ENCODE assay signal across 21 cellular contexts in genomic region chr1:86471296-86471695, GRCh38. TPM values are rescaled to one million over a fixed set of nuclear protein-coding genes. Genes with fewer than 3 reads are reported as not detected.
DNase-seq lines count a peak whose midpoint lies in the region; ATAC-seq and TF ChIP-seq lines count a peak whose summit lies in the region.
"Had no signal": no experiment of that assay in that cellular context is flagged by ENCODE, and none has a peak within 500 bp of the region (broad histone marks: within the 10 kb centered on the region; RNA-seq: fewer than 3 reads in every experiment).

No MANE protein-coding gene starts in this region.

- ATAC-seq in GM21529 (IDR thresholded peaks at IDR 0.05; ENCODE audit: unreplicated experiment) = peak; percentile 6
- ATAC-seq: HepG2 had no signal

- peak; percentile 11 for DNase-seq in AG10803 (ENCODE audit: low read depth)
- no peak for DNase-seq in colonic mucosa
- peak; percentile 20 to 62 for DNase-seq in foreskin fibroblast
- DNase-seq in NOMO-1 (lab: John Stamatoyannopoulos, UW; ENCODE audit: unreplicated experiment in 2 of 2) = no peak
- no peak for DNase-seq in spleen
- DNase-seq in middle frontal gyrus (ENCODE audit: extremely low spot score, low spot score) = no peak
- DNase-seq in kidney tubule cell (ENCODE audit: low spot score) = no peak
- DNase-seq: 8988T; BE2C; CD4-positive, CD25-positive, alpha-beta regulatory T cell; COR-L47; DMS 273 treated with DMSO at 0.1 percent for 48 hours; GF-D8; HCEC 1CT; KBM-7; NCI-H1694 treated with DMSO at 0.1 percent for 48 hours; NCI-H774; PC-9 had no signal

- intact Hi-C loops in colonic mucosa (cut with DNase I) (loop anchor here (5.0 kb wide), 1 partner anchor 216 kb away; no protein-coding TSS in a partner anchor), spleen (cut with DNase I; ENCODE audit: low total_unique reads) (no loop called here)

- H3K27me3 ChIP-seq in colonic mucosa = no peaks in the 10 kb centered on the region
- H3K27me3 ChIP-seq in spleen (replicated peaks in 1 of 7) = peaks cover 0 to 8% (median 0%) of the 10 kb centered on the region in 7 donors

- H3K36me3 ChIP-seq in colonic mucosa (no peaks in the 10 kb centered on the region), spleen (no peaks in the 10 kb centered on the region)
- H3K36me3 ChIP-seq: BE2C had no signal

- H3K4me1 ChIP-seq in colonic mucosa = no peaks in the 10 kb centered on the region
- H3K4me1 ChIP-seq in spleen = peaks cover 0 to 5% (median 0%) of the 10 kb centered on the region in 6 donors
- H3K4me1 ChIP-seq: BE2C had no signal

- H3K27ac ChIP-seq in colonic mucosa (no peak overlapping the region), spleen (no peak overlapping the region)
- H3K27ac ChIP-seq: PC-9 had no signal

- H3K9me3 ChIP-seq in colonic mucosa (no peaks in the 10 kb centered on the region), spleen (no peaks in the 10 kb centered on the region)
- H3K9me3 ChIP-seq: BE2C had no signal

- TF ChIP-seq POLR2A in spleen (IDR thresholded peaks at IDR 0.05) = no peak

- H3K9ac ChIP-seq in colonic mucosa (ENCODE audit: low read depth in 2 of 2, low read length in 2 of 2) = peak overlapping the region in 1 of 2 donors; percentile 4

- H3K4me3 ChIP-seq in AG10803 (ENCODE audit: low read length) = no peak overlapping the region
- H3K4me3 ChIP-seq in colonic mucosa = peak overlapping the region; percentile 5
- H3K4me3 ChIP-seq in foreskin fibroblast (ENCODE audit: low read depth in 1 of 2, low read length in 2 of 2) = no peak overlapping the region
- H3K4me3 ChIP-seq in spleen = no peak overlapping the region
- H3K4me3 ChIP-seq: PC-9 had no signal

- no peak for TF ChIP-seq CTCF in AG10803 (conservative IDR thresholded peaks at IDR 0.05; ENCODE audit: low read length)
- no peak for TF ChIP-seq CTCF in colonic mucosa (IDR thresholded peaks at IDR 0.05)
- TF ChIP-seq CTCF in foreskin fibroblast (IDR thresholded peaks at IDR 0.05; ENCODE audit: low read depth, low read length) = no peak
- TF ChIP-seq CTCF in spleen (IDR thresholded peaks at IDR 0.05 in 8 of 11, conservative IDR thresholded peaks at IDR 0.05 in 3 of 11) = no peak

RNA-seq across cellular contexts. Expression of gene CLCA1, which starts 2.6 kb away (rescaled TPM):
- total RNA-seq in colonic mucosa (1,000 to 10,000 TPM in 1 of 2 donors, 100 to 1,000 TPM in 1; 938 to 1,116 TPM), spleen (not detected)
- polyA plus RNA-seq in spleen = under 1 TPM in 1 of 3 donors, not detected in 2; 0.13 TPM
- total RNA-seq: CD4-positive, CD25-positive, alpha-beta regulatory T cell; HepG2; PC-9 had no signal
- polyA plus RNA-seq: AG04450; CD4-positive, CD25-positive, alpha-beta regulatory T cell; HepG2 had no signal

RNA-seq across cellular contexts. Expression of gene CLCA2, which starts 47.3 kb away (rescaled TPM):
- total RNA-seq in colonic mucosa (1 to 10 TPM; 1.2 to 1.7 TPM), spleen (not detected)
- under 1 TPM in 2 of 3 donors, not detected in 1; 0.02 to 0.06 TPM for polyA plus RNA-seq in spleen
- total RNA-seq: CD4-positive, CD25-positive, alpha-beta regulatory T cell; HepG2 had no signal
- polyA plus RNA-seq: CD4-positive, CD25-positive, alpha-beta regulatory T cell; HepG2 had no signal

Comparison
In these comparisons a context has a peak if more than half of its experiments do, and no peak if none do; other contexts are left out.
1. DNase-seq: peak in AG10803 (single experiment) and foreskin fibroblast (2 of 2); none in colonic mucosa (single experiment), NOMO-1 (0 of 2), spleen (single experiment), middle frontal gyrus (single experiment) and kidney tubule cell (single experiment).
2. RNA of gene CLCA1, which starts 2.6 kb away (total RNA-seq): 938 to 1,116 TPM in colonic mucosa; not detected in spleen; every median in the first group is over 100 times any median in the second.